Comparison of ENCODE assay signal across 14 cellular contexts in the genomic region with DNA sequence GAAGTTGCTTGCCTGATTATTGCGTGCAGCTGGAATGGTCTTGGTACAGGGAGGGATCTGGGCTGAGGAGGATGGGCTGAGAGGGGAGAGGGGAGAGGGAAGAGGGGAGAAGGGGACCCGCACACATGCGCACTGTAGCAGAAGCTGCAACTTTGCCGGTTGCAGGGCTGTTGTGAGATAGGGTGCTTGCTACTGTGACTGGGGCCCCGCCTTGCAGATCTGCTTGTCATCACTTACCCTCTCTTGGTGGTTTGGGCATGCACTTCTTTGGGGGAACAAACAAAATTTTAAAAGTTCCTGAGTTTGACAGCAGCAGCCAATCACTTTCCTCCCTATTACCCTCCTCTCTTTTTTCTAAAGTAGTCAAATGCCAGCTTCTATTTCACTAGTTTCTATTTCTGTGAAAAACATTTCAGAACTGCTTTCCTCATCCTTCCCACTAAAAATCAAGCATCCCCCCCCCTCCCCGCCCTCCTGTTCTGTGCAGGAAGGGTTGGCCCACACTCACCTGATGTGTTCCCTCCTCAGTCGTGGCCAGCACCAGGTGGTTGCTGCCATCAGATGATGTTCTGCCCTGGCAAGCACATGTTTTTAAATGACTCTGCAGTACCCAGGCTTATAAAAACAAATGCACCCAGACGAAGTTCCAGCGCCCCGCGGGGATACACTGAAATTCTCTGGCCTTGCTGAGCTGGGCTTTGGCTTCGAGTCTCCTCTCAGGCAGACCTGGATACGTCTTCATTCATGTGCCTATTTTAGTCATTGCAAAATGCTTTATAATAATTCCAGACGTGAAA.
DNase-seq lines count a peak whose midpoint lies in the region; ATAC-seq and TF ChIP-seq lines count a peak whose summit lies in the region.
"Had no signal": no experiment of that assay in that cellular context is flagged by ENCODE, and none has a peak within 500 bp of the region (broad histone marks: within the 10 kb centered on the region; RNA-seq: fewer than 3 reads in every experiment).

No MANE protein-coding gene starts in this region.

- no peaks in the 10 kb centered on the region for H4K20me1 ChIP-seq in GM23338 (replicated peaks; ENCODE audit: insufficient read depth)

- POLR2A ChIA-PET in MCF 10A (lab: Yijun Ruan, JAX), result interaction anchor here (0.9 to 7.6 kb wide), 15 partner anchors 14 to 530 kb away, joined by 3 to 142 read pairs (median 3); partner anchors contain the start of gene TRIM13

- H3K4me3 Mint-ChIP-seq in GM23338 (no peak overlapping the region), MCF 10A (ENCODE audit: unreplicated experiment) (no peak overlapping the region)
- H3K4me3 Mint-ChIP-seq: dendritic cell treated with granulocyte-macrophage colony-stimulating factor and Interleukin-4, amounts not matched to agents 40 ng/mL and 50 ng/mL, for 4 days; stimulated activated naive CD8-positive, alpha-beta T cell treated with anti-CD3 and anti-CD28 coated beads, Interleukin-15, Interleukin-2, amounts not matched to agents 100 ng/mL and 50 ng/mL, for 24 hours had no signal

- H3K4me1 ChIP-seq in GM23338 (ENCODE audit: insufficient read depth) (peaks cover 1% of the 10 kb centered on the region; the same call in 1 of the 2 replicates), prostate gland (replicated peaks) (peaks cover 4% of the 10 kb centered on the region)

- H3K4me3 ChIP-seq in GM23338 (no peak overlapping the region), prostate gland (no peak overlapping the region)

- H3K36me3 ChIP-seq in GM23338 (ENCODE audit: insufficient read depth) (no peaks in the 10 kb centered on the region), prostate gland (no peaks in the 10 kb centered on the region)

- BruUV-seq in MCF 10A (replicated peaks; lab: Mats Ljungman, UMichigan), result no TSS peak

- no peaks in the 10 kb centered on the region for H3K27me3 ChIP-seq in GM23338 (ENCODE audit: insufficient read depth)
- H3K27me3 ChIP-seq in prostate gland (replicated peaks; ENCODE audit: insufficient read depth), result no peaks in the 10 kb centered on the region

- H3K27me3 Mint-ChIP-seq in GM23338 (ENCODE audit: insufficient read depth, low read depth, poor library complexity) (peaks cover 12% of the 10 kb centered on the region), MCF 10A (ENCODE audit: insufficient read depth, unreplicated experiment) (no peaks in the 10 kb centered on the region)
- H3K27me3 Mint-ChIP-seq: CD4-positive, alpha-beta memory T cell; dendritic cell treated with granulocyte-macrophage colony-stimulating factor and Interleukin-4, amounts not matched to agents 40 ng/mL and 50 ng/mL, for 4 days had no signal

- no peak overlapping the region for H2AFZ ChIP-seq in GM23338

- in situ Hi-C loops in GM13976 (cut with MboI; ENCODE audit: low sequenced_read_pairs, unreplicated experiment), result loop anchor here (10.0 kb wide), 1 partner anchor 552 kb away; no protein-coding TSS in a partner anchor

- no peaks in the 10 kb centered on the region for H3K9me3 Mint-ChIP-seq in GM23338
- no peaks in the 10 kb centered on the region for H3K9me3 Mint-ChIP-seq in MCF 10A (ENCODE audit: unreplicated experiment)
- H3K9me3 Mint-ChIP-seq: dendritic cell treated with granulocyte-macrophage colony-stimulating factor and Interleukin-4, amounts not matched to agents 40 ng/mL and 50 ng/mL, for 4 days; stimulated activated naive CD8-positive, alpha-beta T cell treated with anti-CD3 and anti-CD28 coated beads, Interleukin-15, Interleukin-2, amounts not matched to agents 100 ng/mL and 50 ng/mL, for 24 hours had no signal

- CTCF ChIA-PET in MCF 10A (lab: Yijun Ruan, JAX), result interaction anchor here (0.6 to 1.3 kb wide), 4 partner anchors 205 to 1107 kb away, joined by 3 to 7 read pairs (median 4); no protein-coding TSS in a partner anchor

- 48% methylated on average over 14 of the region's 14 CpGs for WGBS in prostate gland

- no peak for DNase-seq in GM23338 (ENCODE audit: low spot score)
- DNase-seq in NCI-H526 (lab: John Stamatoyannopoulos, UW), result peak; percentile 20 to 57
- DNase-seq in MCF 10A (ENCODE audit: unreplicated experiment), result peak; percentile 41
- peak; percentile 22 for DNase-seq in prostate gland (ENCODE audit: low spot score)
- DNase-seq in NCI-H1105 (lab: John Stamatoyannopoulos, UW), result no peak
- no peak for DNase-seq in GM10266 (ENCODE audit: extremely low spot score)
- no peak for DNase-seq in GM13976 (ENCODE audit: low spot score)
- DNase-seq: activated naive CD4-positive, alpha-beta T cell treated with anti-CD3 and anti-CD28 coated beads, Interleukin-2, amount 50 U/mL, for 16 hours; CD4-positive, alpha-beta memory T cell; NCI-H187 treated with DMSO at 0.1 percent for 48 hours; stimulated activated CD4-positive, alpha-beta T cell treated with anti-CD3 and anti-CD28 coated beads, Interleukin-4, amount 100 ng/mL, for 24 hours; T1000 had no signal

- no peak for TF ChIP-seq POLR2A in prostate gland (IDR thresholded peaks at IDR 0.05)

- H3F3A ChIP-seq in GM23338 (replicated peaks; ENCODE audit: low read depth), result no peaks in the 10 kb centered on the region

- H3K27ac Mint-ChIP-seq in GM23338, result no peak overlapping the region
- peak overlapping the region; percentile 55 for H3K27ac Mint-ChIP-seq in MCF 10A (ENCODE audit: low read depth, unreplicated experiment)
- H3K27ac Mint-ChIP-seq: dendritic cell treated with granulocyte-macrophage colony-stimulating factor and Interleukin-4, amounts not matched to agents 40 ng/mL and 50 ng/mL, for 4 days; stimulated activated naive CD8-positive, alpha-beta T cell treated with anti-CD3 and anti-CD28 coated beads, Interleukin-15, Interleukin-2, amounts not matched to agents 100 ng/mL and 50 ng/mL, for 24 hours had no signal

- no peak for TF ChIP-seq CTCF in GM23338 (conservative IDR thresholded peaks at IDR 0.05; ENCODE audit: low read depth in 2 of 2)
- TF ChIP-seq CTCF in MCF 10A (IDR thresholded peaks at IDR 0.05; ENCODE audit: unreplicated experiment), result no peak
- TF ChIP-seq CTCF in prostate gland (IDR thresholded peaks at IDR 0.05), result no peak
- no peak for TF ChIP-seq CTCF in GM10266 (IDR thresholded peaks at IDR 0.05; ENCODE audit: control insufficient read depth, insufficient read depth, low read depth, missing control alignments)
- no peak for TF ChIP-seq CTCF in GM13976 (IDR thresholded peaks at IDR 0.05; ENCODE audit: borderline replicate concordance, control extremely low read depth, extremely low read depth, insufficient read depth, missing control alignments)

- no peaks in the 10 kb centered on the region for H3K79me2 ChIP-seq in GM23338 (replicated peaks; ENCODE audit: insufficient read depth)

- peak; percentile 47; the same call in 2 of the 3 replicates for ATAC-seq in GM23338

- intact Hi-C loops in MCF 10A (cut with micrococcal nuclease), result no loop called here
- intact Hi-C loops in prostate gland (cut with DNase I), result loop anchor here (5.0 to 10.0 kb wide), 4 partner anchors 355 to 672 kb away; partner anchors contain the start of gene TRIM13

- no peaks in the 10 kb centered on the region for H3K9me3 ChIP-seq in prostate gland

- peaks cover 6% of the 10 kb centered on the region; the same call in 1 of the 2 replicates for H3K9me2 ChIP-seq in GM23338 (ENCODE audit: insufficient read depth)

- H3K4me2 ChIP-seq in GM23338, result no peak overlapping the region

- H3K27ac ChIP-seq in GM23338 (ENCODE audit: low read depth) (no peak overlapping the region), prostate gland (no peak overlapping the region)

- peaks cover 33% of the 10 kb centered on the region for H3K4me1 Mint-ChIP-seq in GM23338
- H3K4me1 Mint-ChIP-seq in MCF 10A (ENCODE audit: insufficient read depth, unreplicated experiment), result peaks cover 40% of the 10 kb centered on the region

- H3K36me3 Mint-ChIP-seq in GM23338 (ENCODE audit: low read depth), result no peaks in the 10 kb centered on the region
- H3K36me3 Mint-ChIP-seq in MCF 10A (ENCODE audit: insufficient read depth, unreplicated experiment), result no peaks in the 10 kb centered on the region
- H3K36me3 Mint-ChIP-seq: CD4-positive, alpha-beta memory T cell had no signal

TF ChIP-seq in GM23338, 12 proteins besides CTCF, POLR2A, EP300 and RAD21 (continues in another document):
- TF ChIP-seq ZNF331 (CRISPR knock-in tag; IDR thresholded peaks at IDR 0.05; ENCODE audit: low read depth) (no peak), ZNF114 (CRISPR knock-in tag; IDR thresholded peaks at IDR 0.05) (no peak), ETS1 (IDR thresholded peaks at IDR 0.05) (no peak), CREB1 (CRISPR knock-in tag; IDR thresholded peaks at IDR 0.05; ENCODE audit: low read depth) (no peak), POLR2AphosphoS5 (IDR thresholded peaks at IDR 0.05; ENCODE audit: low read depth) (no peak)

Comparison
In these comparisons a context has a peak if more than half of its experiments do, and no peak if none do; other contexts are left out.
1. DNase-seq: peak in NCI-H526 (2 of 2), MCF 10A (single experiment) and prostate gland (single experiment); none in GM23338 (single experiment), NCI-H1105 (single experiment), GM10266 (single experiment) and GM13976 (single experiment).